ENCODE assay signal across 1 cellular context in genomic region chr9:132589148-132590036, GRCh38.
TF ChIP-seq lines count a peak whose summit lies in the region.

No MANE protein-coding gene starts in this region.

TF ChIP-seq in IMR-90, 13 proteins besides CTCF, POLR2A, EP300 and RAD21:
- TF ChIP-seq RFX5 (IDR thresholded peaks at IDR 0.05; ENCODE audit: low read depth, low read length) (no peak), CEBPB (IDR thresholded peaks at IDR 0.05; ENCODE audit: low read depth, low read length) (no peak), MXI1 (IDR thresholded peaks at IDR 0.05; ENCODE audit: borderline replicate concordance, low read depth, low read length) (no peak), USF2 (IDR thresholded peaks at IDR 0.05; ENCODE audit: low read depth, low read length) (no peak), RCOR1 (IDR thresholded peaks at IDR 0.05; ENCODE audit: insufficient replicate concordance, low read length) (no peak), BHLHE40 (IDR thresholded peaks at IDR 0.05; ENCODE audit: low read depth, low read length) (no peak), ELK1 (IDR thresholded peaks at IDR 0.05; ENCODE audit: borderline replicate concordance, low read depth, low read length) (no peak), NFE2L2 (IDR thresholded peaks at IDR 0.05; ENCODE audit: low read depth, low read length) (no peak), MAZ (IDR thresholded peaks at IDR 0.05; ENCODE audit: borderline replicate concordance, low read depth, low read length) (no peak), FOS (IDR thresholded peaks at IDR 0.05; ENCODE audit: low read depth, low read length) (no peak), MAFK (IDR thresholded peaks at IDR 0.05; ENCODE audit: low read depth, low read length) (no peak), SMC3 (IDR thresholded peaks at IDR 0.05; ENCODE audit: low read depth, low read length) (no peak), CHD1 (IDR thresholded peaks at IDR 0.05; ENCODE audit: low read depth, low read length) (no peak)
